Comparison of ENCODE assay signal across 10 cellular contexts in the genomic region with DNA sequence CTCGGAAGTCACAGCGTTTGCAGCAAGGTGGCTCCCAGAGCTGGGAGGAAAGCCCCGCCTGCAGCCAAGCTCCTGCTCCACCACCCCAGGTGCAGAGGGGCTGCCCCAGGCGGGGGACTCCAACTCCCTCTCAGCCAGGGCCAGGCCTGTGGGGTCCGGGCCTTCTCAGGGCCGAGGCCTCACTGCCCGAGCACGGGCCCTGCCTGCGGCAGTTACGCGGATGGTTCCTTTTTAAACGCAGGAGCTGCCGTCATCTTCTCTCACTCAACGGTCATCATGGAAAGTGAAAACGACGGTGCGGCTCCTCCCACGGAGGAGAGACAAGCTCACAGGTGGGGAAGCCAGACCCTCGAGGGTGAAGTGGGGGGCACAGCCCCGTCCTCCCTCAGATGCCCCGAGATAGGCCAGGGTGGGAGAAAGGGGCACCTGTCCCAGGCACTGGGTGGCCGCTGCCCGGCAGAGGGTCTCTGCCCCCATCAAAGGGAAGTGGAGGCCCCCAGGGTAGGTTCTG. TPM values are rescaled to one million over a fixed set of nuclear protein-coding genes. Genes with fewer than 3 reads are reported as not detected.
DNase-seq lines count a peak whose midpoint lies in the region; ATAC-seq and TF ChIP-seq lines count a peak whose summit lies in the region.
"Not testable (repeated sequence)": the region's sequence is repeated elsewhere in the genome, so short reads cannot be mapped to it uniquely, and the experiment has no call there.
"Had no signal": no experiment of that assay in that cellular context is flagged by ENCODE, and none has a peak within 500 bp of the region (broad histone marks: within the 10 kb centered on the region; RNA-seq: fewer than 3 reads in every experiment).

No MANE protein-coding gene starts in this region.

- H3K36me3 ChIP-seq in rectal smooth muscle tissue (ENCODE audit: control insufficient read depth, insufficient read depth, low read length); transverse colon: not testable (repeated sequence)

- TF ChIP-seq POLR2A in transverse colon (IDR thresholded peaks at IDR 0.05), result not testable (repeated sequence)

- intact Hi-C loops in activated B cell treated with CpG ODN at 0.5 μM for 24 hours (cut with micrococcal nuclease), result loop anchor here (1.0 kb wide), 2 partner anchors 21 to 29 kb away; a partner anchor contains a TSS
- intact Hi-C loops in left ventricle myocardium superior (cut with micrococcal nuclease); transverse colon (cut with DNase I; ENCODE audit: low total_unique reads): not testable (repeated sequence)

- in situ Hi-C loops in transverse colon (cut with MboI; ENCODE audit: low pct_ligation_motif_present in 1 of 4, low pct_unique_long_range_greater_than_20kb in 1 of 4, low sequenced_read_pairs in 3 of 4), result not testable (repeated sequence)

- peak overlapping the region; percentile 8 for H3K9ac ChIP-seq in rectal smooth muscle tissue (ENCODE audit: low read length)

- H3K4me3 Mint-ChIP-seq in activated B cell treated with CpG ODN at 0.5 μM for 24 hours, result peak overlapping the region; percentile 78

- H3K27me3 Mint-ChIP-seq in activated B cell treated with CpG ODN at 0.5 μM for 24 hours, result not testable (repeated sequence)

- not testable (repeated sequence) for H3K27me3 ChIP-seq in rectal smooth muscle tissue (ENCODE audit: control insufficient read depth, insufficient read depth, low read length); transverse colon

- H3K27ac Mint-ChIP-seq in activated B cell treated with CpG ODN at 0.5 μM for 24 hours, result peak overlapping the region; percentile 95
- H3K27ac Mint-ChIP-seq in activated naive CD4-positive, alpha-beta T cell treated with anti-CD3 and anti-CD28 coated beads, Interleukin-2, amount 50 U/mL, for 72 hours, result peak overlapping the region; percentile 90 to 93

- not testable (repeated sequence) for H3K4me1 ChIP-seq in rectal smooth muscle tissue (ENCODE audit: control insufficient read depth, insufficient read depth, low read length)
- H3K4me1 ChIP-seq in transverse colon, result peaks cover 16 to 35% (median 24%) of the 10 kb centered on the region in 4 donors

- H3K4me3 ChIP-seq in rectal smooth muscle tissue (ENCODE audit: low read length) (peak overlapping the region; percentile 5), transverse colon (peak overlapping the region in 3 of 4 donors; percentile 29 to 48 (median 34))

- peak; percentile 26 for ATAC-seq in GM18519 (IDR thresholded peaks at IDR 0.05; ENCODE audit: low FRiP score, unreplicated experiment)
- ATAC-seq in GM21529 (IDR thresholded peaks at IDR 0.05; ENCODE audit: unreplicated experiment), result peak; percentile 34
- ATAC-seq in HG03135 (IDR thresholded peaks at IDR 0.05; ENCODE audit: unreplicated experiment), result peak; percentile 45
- ATAC-seq in activated B cell treated with CpG ODN at 0.5 μM for 24 hours (ENCODE audit: low read depth), result peak; percentile 45
- ATAC-seq in activated naive CD4-positive, alpha-beta T cell treated with anti-CD3 and anti-CD28 coated beads, Interleukin-2, amount 50 U/mL, for 72 hours, result peak; percentile 43 to 54
- ATAC-seq in left ventricle myocardium superior, result peak; percentile 3

- POLR2A ChIA-PET in activated B cell treated with CpG ODN at 0.5 μM for 24 hours (lab: Charles Lee), result interaction anchor here (0.7 to 4.8 kb wide), 11 partner anchors 9 to 384 kb away, joined by 3 to 81 read pairs (median 5); a partner anchor contains a TSS

- H3K9me3 Mint-ChIP-seq in activated B cell treated with CpG ODN at 0.5 μM for 24 hours, result peaks cover 17% of the 10 kb centered on the region
- peaks cover 16 to 27% of the 10 kb centered on the region in 2 donors for H3K9me3 Mint-ChIP-seq in activated naive CD4-positive, alpha-beta T cell treated with anti-CD3 and anti-CD28 coated beads, Interleukin-2, amount 50 U/mL, for 72 hours

- CTCF ChIA-PET in activated B cell treated with CpG ODN at 0.5 μM for 24 hours (lab: Charles Lee), result interaction anchor here (0.9 to 1.4 kb wide), 5 partner anchors 8 to 52 kb away, joined by 3 to 4 read pairs (median 3); a partner anchor contains a TSS

- not testable (repeated sequence) for TF ChIP-seq EP300 in transverse colon (IDR thresholded peaks at IDR 0.05; ENCODE audit: low read depth)

- WGBS in transverse colon (ENCODE audit: low coverage in 1 of 2), 2 donors, result 51% methylated on average over 18 of the region's 23 CpGs; no CpG with 5 or more reads in 1 of the 2 donors

- peak; percentile 49 for DNase-seq in activated B cell treated with CpG ODN at 0.5 μM for 24 hours
- DNase-seq in activated naive CD4-positive, alpha-beta T cell treated with anti-CD3 and anti-CD28 coated beads, Interleukin-2, amount 50 U/mL, for 72 hours (ENCODE audit: low spot score in 2 of 2); left ventricle myocardium superior; transverse colon: not testable (repeated sequence)

- peaks cover 88% of the 10 kb centered on the region for H3K4me1 Mint-ChIP-seq in activated B cell treated with CpG ODN at 0.5 μM for 24 hours

- peak overlapping the region; percentile 33 for H3K27ac ChIP-seq in rectal smooth muscle tissue (ENCODE audit: low read depth, low read length)
- peak overlapping the region; percentile 90 to 95 (median 94) for H3K27ac ChIP-seq in transverse colon

- not testable (repeated sequence) for H3K9me3 ChIP-seq in transverse colon

- not testable (repeated sequence) for H3K36me3 Mint-ChIP-seq in activated B cell treated with CpG ODN at 0.5 μM for 24 hours (ENCODE audit: low read depth)
- H3K36me3 Mint-ChIP-seq in activated naive CD4-positive, alpha-beta T cell treated with anti-CD3 and anti-CD28 coated beads, Interleukin-2, amount 50 U/mL, for 72 hours, result peaks cover 18 to 35% of the 10 kb centered on the region in 2 donors

- TF ChIP-seq CTCF in activated B cell treated with CpG ODN at 0.5 μM for 24 hours (IDR thresholded peaks at IDR 0.05); transverse colon (IDR thresholded peaks at IDR 0.05): not testable (repeated sequence)

RNA-seq across cellular contexts. Expression of a gene that starts 9.0 kb away (rescaled TPM):
- total RNA-seq in activated B cell treated with CpG ODN at 0.5 μM for 24 hours, result 12.6 and 13.5 TPM in 2 replicates
- total RNA-seq in activated naive CD4-positive, alpha-beta T cell treated with anti-CD3 and anti-CD28 coated beads, Interleukin-2, amount 50 U/mL, for 72 hours, result 10 to 100 TPM; 34.7 to 38.8 TPM
- total RNA-seq in left ventricle myocardium superior, result 11.2 TPM
- 100 to 1,000 TPM in 1 of 4 donors, 10 to 100 TPM in 3; 33.7 to 101 (median 50.1) TPM for total RNA-seq in transverse colon

RNA-seq across cellular contexts. Expression of a gene that starts 21.4 kb away (rescaled TPM):
- total RNA-seq in activated B cell treated with CpG ODN at 0.5 μM for 24 hours, result 140 and 148 TPM in 2 replicates
- 100 to 1,000 TPM; 124 to 183 TPM for total RNA-seq in activated naive CD4-positive, alpha-beta T cell treated with anti-CD3 and anti-CD28 coated beads, Interleukin-2, amount 50 U/mL, for 72 hours
- total RNA-seq in left ventricle myocardium superior, result 16.0 TPM
- total RNA-seq in transverse colon, result 100 to 1,000 TPM; 178 to 758 (median 278) TPM

RNA-seq across cellular contexts. Expression of a gene that starts 47.6 kb away (rescaled TPM):
- total RNA-seq in activated B cell treated with CpG ODN at 0.5 μM for 24 hours (not detected in 2 replicates), left ventricle myocardium superior (1.7 TPM), transverse colon (1 to 10 TPM in 1 of 4 donors, under 1 TPM in 1, not detected in 2; 0.64 to 1.1 TPM)
- total RNA-seq in activated naive CD4-positive, alpha-beta T cell treated with anti-CD3 and anti-CD28 coated beads, Interleukin-2, amount 50 U/mL, for 72 hours, result under 1 TPM in 1 of 2 donors, not detected in 1; 0.19 TPM
- total RNA-seq: ascending aorta, epithelial cell of proximal tubule had no signal

RNA-seq across cellular contexts. Expression of a gene that starts 51.2 kb away (rescaled TPM):
- total RNA-seq in activated B cell treated with CpG ODN at 0.5 μM for 24 hours, result 43.1 and 54.0 TPM in 2 replicates
- total RNA-seq in activated naive CD4-positive, alpha-beta T cell treated with anti-CD3 and anti-CD28 coated beads, Interleukin-2, amount 50 U/mL, for 72 hours, result 10 to 100 TPM; 45.7 to 79.7 TPM
- total RNA-seq in left ventricle myocardium superior, result 50.2 TPM
- total RNA-seq in transverse colon, result 10 to 100 TPM; 41.1 to 58.3 (median 47.3) TPM

RNA-seq across cellular contexts. Expression of a gene that starts 55.2 kb away (rescaled TPM):
- total RNA-seq in activated B cell treated with CpG ODN at 0.5 μM for 24 hours (not detected in 2 replicates), left ventricle myocardium superior (not detected), transverse colon (10 to 100 TPM in 3 of 4 donors, not detected in 1; 10.5 to 16.7 (median 12.4) TPM)
- 1 to 10 TPM; 1.4 to 2.5 TPM for total RNA-seq in activated naive CD4-positive, alpha-beta T cell treated with anti-CD3 and anti-CD28 coated beads, Interleukin-2, amount 50 U/mL, for 72 hours
- total RNA-seq: ascending aorta, epithelial cell of proximal tubule had no signal
